ENCODE assay signal across 8 cellular contexts in genomic region chr17:40344321-40345160, GRCh38. TPM values are rescaled to one million over a fixed set of nuclear protein-coding genes. Genes with fewer than 3 reads are reported as not detected.
DNase-seq lines count a peak whose midpoint lies in the region; ATAC-seq, FAIRE-seq and TF ChIP-seq lines count a peak whose summit lies in the region.

No MANE protein-coding gene starts in this region.

- ATAC-seq in activated CD8-positive, alpha-beta T cell treated with anti-CD3 and anti-CD28 coated beads, Interleukin-2, amount 10 ng/mL, durations not matched to agents 7 days and 5 days: no peak
- ATAC-seq in heart left ventricle (peak in 3 of 4 donors; percentile 0 to 16 (median 1)), gastrocnemius medialis (no peak)

- H3K4me1 ChIP-seq in heart left ventricle (peaks cover 31 to 92% (median 71%) of the 10 kb centered on the region in 12 donors), gastrocnemius medialis (peaks cover 86 to 90% of the 10 kb centered on the region in 2 donors)

- H3K27me3 ChIP-seq in heart left ventricle (no peaks in the 10 kb centered on the region), gastrocnemius medialis (no peaks in the 10 kb centered on the region)

- POLR2A ChIA-PET in activated CD8-positive, alpha-beta T cell treated with anti-CD3 and anti-CD28 coated beads, Interleukin-2, amount 10 ng/mL, durations not matched to agents 7 days and 5 days (lab: Charles Lee): interaction anchor here (1.0 to 1.5 kb wide), 2 partner anchors 19 to 37 kb away, joined by 3 to 4 read pairs; no protein-coding TSS in a partner anchor

- intact Hi-C loops in heart left ventricle (cut with DNase I) (loop anchor here in 2 of 10 donors (2.0 kb wide), 2 partner anchors 26 to 28 kb away; no protein-coding TSS in a partner anchor), gastrocnemius medialis (cut with DNase I; ENCODE audit: low total_unique reads) (loop anchor here (1.0 to 10.0 kb wide), 3 partner anchors 35 to 1150 kb away; partner anchors contain the start of genes CACNB1, MSL1 and RARA)

- no peaks in the 10 kb centered on the region for H3K27me3 Mint-ChIP-seq in activated CD8-positive, alpha-beta T cell treated with anti-CD3 and anti-CD28 coated beads, Interleukin-2, amount 10 ng/mL, durations not matched to agents 7 days and 5 days (ENCODE audit: low read depth)

- H3K9me3 Mint-ChIP-seq in activated CD8-positive, alpha-beta T cell treated with anti-CD3 and anti-CD28 coated beads, Interleukin-2, amount 10 ng/mL, durations not matched to agents 7 days and 5 days (ENCODE audit: insufficient read depth): no peaks in the 10 kb centered on the region

- H3K4me3 ChIP-seq in heart left ventricle (peak overlapping the region; percentile 19 to 98 (median 82)), gastrocnemius medialis (peak overlapping the region; percentile 70 to 81 (median 76))

- no peak for FAIRE-seq in GM12891 (lab: Jason Lieb, UNC)

- in situ Hi-C loops in gastrocnemius medialis (cut with MboI; ENCODE audit: low sequenced_read_pairs in 4 of 4): no loop called here
- in situ Hi-C loops in KBM-7 (cut with MboI; ENCODE audit: low pct_unique_long_range_greater_than_20kb, low sequenced_read_pairs): no loop called here

- TF ChIP-seq POLR2A in GM12891 (IDR thresholded peaks at IDR 0.05; ENCODE audit: low read depth, low read length) (no peak), heart left ventricle (IDR thresholded peaks at IDR 0.05) (no peak), gastrocnemius medialis (IDR thresholded peaks at IDR 0.05) (no peak)

- peak overlapping the region; percentile 88 to 99 (median 96) for H3K27ac ChIP-seq in heart left ventricle
- peak overlapping the region; percentile 95 to 100 (median 98) for H3K27ac ChIP-seq in gastrocnemius medialis

- peak overlapping the region; percentile 66 for H3K4me3 Mint-ChIP-seq in activated CD8-positive, alpha-beta T cell treated with anti-CD3 and anti-CD28 coated beads, Interleukin-2, amount 10 ng/mL, durations not matched to agents 7 days and 5 days

- peak overlapping the region; percentile 80 for H3K27ac Mint-ChIP-seq in activated CD8-positive, alpha-beta T cell treated with anti-CD3 and anti-CD28 coated beads, Interleukin-2, amount 10 ng/mL, durations not matched to agents 7 days and 5 days

- TF ChIP-seq CTCF in heart left ventricle (IDR thresholded peaks at IDR 0.05): no peak
- TF ChIP-seq CTCF in gastrocnemius medialis (IDR thresholded peaks at IDR 0.05 in 4 of 5, conservative IDR thresholded peaks at IDR 0.05 in 1 of 5): no peak

- 30 to 47% (median 32%) methylated on average over 5 to 7 of the region's 7 CpGs for WGBS in heart left ventricle, 4 donors

- H3K9me3 ChIP-seq in heart left ventricle (no peaks in the 10 kb centered on the region), gastrocnemius medialis (no peaks in the 10 kb centered on the region)

- DNase-seq in GM12891 (ENCODE audit: insufficient read length, low spot score) (no peak), heart left ventricle (no peak), gastrocnemius medialis (no peak), NCI-H2029 treated with DMSO at 0.1 percent for 48 hours (lab: John Stamatoyannopoulos, UW) (no peak), KBM-7 (no peak), NCI-H2171 (lab: John Stamatoyannopoulos, UW) (no peak)
- DNase-seq in activated CD8-positive, alpha-beta T cell treated with anti-CD3 and anti-CD28 coated beads, Interleukin-2, amount 10 ng/mL, durations not matched to agents 7 days and 5 days: no peak
- no peak for DNase-seq in effector CD8-positive, alpha-beta T cell (lab: John Stamatoyannopoulos, UW)

- H3K4me1 Mint-ChIP-seq in activated CD8-positive, alpha-beta T cell treated with anti-CD3 and anti-CD28 coated beads, Interleukin-2, amount 10 ng/mL, durations not matched to agents 7 days and 5 days (ENCODE audit: low read depth): peaks cover 86% of the 10 kb centered on the region

- H3K36me3 ChIP-seq in heart left ventricle (peaks cover 0 to 22% (median 9%) of the 10 kb centered on the region in 9 donors), gastrocnemius medialis (no peaks in the 10 kb centered on the region)

- CTCF ChIA-PET in activated CD8-positive, alpha-beta T cell treated with anti-CD3 and anti-CD28 coated beads, Interleukin-2, amount 10 ng/mL, durations not matched to agents 7 days and 5 days (lab: Charles Lee): interaction anchor here (0.6 to 2.5 kb wide), 12 partner anchors 8 to 188 kb away, joined by 3 to 16 read pairs (median 5); no protein-coding TSS in a partner anchor

- H3K36me3 Mint-ChIP-seq in activated CD8-positive, alpha-beta T cell treated with anti-CD3 and anti-CD28 coated beads, Interleukin-2, amount 10 ng/mL, durations not matched to agents 7 days and 5 days (ENCODE audit: low read depth): peaks cover 51% of the 10 kb centered on the region

TF ChIP-seq in GM12891, 5 proteins besides CTCF, POLR2A, EP300 and RAD21:
- peak; percentile 44; the same call in 1 of the 2 replicates for TF ChIP-seq SPI1 (IDR thresholded peaks at IDR 0.05; ENCODE audit: low read depth, low read length)
- no peak for TF ChIP-seq PAX5 (IDR thresholded peaks at IDR 0.05; ENCODE audit: insufficient read depth, low read length, severe bottlenecking)
- no peak for TF ChIP-seq TAF1 (IDR thresholded peaks at IDR 0.05; ENCODE audit: low read depth, low read length)
- TF ChIP-seq POU2F2 (IDR thresholded peaks at IDR 0.05; ENCODE audit: low read depth, low read length): no peak
- TF ChIP-seq POLR2AphosphoS5 (IDR thresholded peaks at IDR 0.05; ENCODE audit: low read depth, low read length): no peak

RNA-seq across cellular contexts. Expression of gene GJD3, which starts 20.0 kb away (rescaled TPM):
- polyA plus RNA-seq in GM12891 (2012; ENCODE audit: low read depth, missing spikeins): 0.21 TPM
- under 1 TPM in 1 of 2 experiments, not detected in 1; 0.29 TPM for total RNA-seq in activated CD8-positive, alpha-beta T cell treated with anti-CD3 and anti-CD28 coated beads, Interleukin-2, amount 10 ng/mL, durations not matched to agents 7 days and 5 days
- total RNA-seq in heart left ventricle: 1 to 10 TPM; 1.2 to 8.7 (median 2.2) TPM
- polyA plus RNA-seq in heart left ventricle: under 1 TPM; 0.30 to 0.35 TPM
- total RNA-seq in gastrocnemius medialis: 1 to 10 TPM in 1 of 4 donors, under 1 TPM in 1, not detected in 2; 0.98 to 1.2 TPM

RNA-seq across cellular contexts. Expression of gene RARA, which starts 35.6 kb away (rescaled TPM):
- 24.8 TPM for polyA plus RNA-seq in GM12891 (2012; ENCODE audit: low read depth, missing spikeins)
- 10 to 100 TPM; 61.1 to 63.2 TPM for total RNA-seq in activated CD8-positive, alpha-beta T cell treated with anti-CD3 and anti-CD28 coated beads, Interleukin-2, amount 10 ng/mL, durations not matched to agents 7 days and 5 days
- total RNA-seq in heart left ventricle: 10 to 100 TPM; 14.1 to 41.4 (median 19.4) TPM
- 10 to 100 TPM; 15.5 to 22.0 TPM for polyA plus RNA-seq in heart left ventricle
- total RNA-seq in gastrocnemius medialis: 10 to 100 TPM; 20.3 to 67.0 (median 48.4) TPM

RNA-seq across cellular contexts. Expression of gene CDC6, which starts 56.9 kb away (rescaled TPM):
- polyA plus RNA-seq in GM12891 (2012; ENCODE audit: low read depth, missing spikeins): 21.1 TPM
- 100 to 1,000 TPM; 103 to 110 TPM for total RNA-seq in activated CD8-positive, alpha-beta T cell treated with anti-CD3 and anti-CD28 coated beads, Interleukin-2, amount 10 ng/mL, durations not matched to agents 7 days and 5 days
- 1 to 10 TPM in 2 of 9 donors, under 1 TPM in 7; 0.07 to 9.8 (median 0.69) TPM for total RNA-seq in heart left ventricle
- polyA plus RNA-seq in heart left ventricle: 1 to 10 TPM in 1 of 2 donors, under 1 TPM in 1; 0.34 to 2.8 TPM
- total RNA-seq in gastrocnemius medialis: under 1 TPM in 3 of 4 donors, not detected in 1; 0.27 to 0.75 (median 0.66) TPM

Comparison
In these comparisons a context has a peak if more than half of its experiments do, and no peak if none do; other contexts are left out.
1. ATAC-seq: peak in heart left ventricle (3 of 4); none in activated CD8-positive, alpha-beta T cell treated with anti-CD3 and anti-CD28 coated beads, Interleukin-2, amount 10 ng/mL, durations not matched to agents 7 days and 5 days (single experiment) and gastrocnemius medialis (0 of 2).
2. RNA of gene CDC6, which starts 56.9 kb away (total RNA-seq): 103 to 110 TPM in activated CD8-positive, alpha-beta T cell treated with anti-CD3 and anti-CD28 coated beads, Interleukin-2, amount 10 ng/mL, durations not matched to agents 7 days and 5 days; 0.07 to 9.8 TPM in heart left ventricle and 0.27 to 0.75 TPM in gastrocnemius medialis; every median in the first group is over 4 times any median in the second.